Comparison of ENCODE assay signal across 11 cellular contexts in the genomic region with DNA sequence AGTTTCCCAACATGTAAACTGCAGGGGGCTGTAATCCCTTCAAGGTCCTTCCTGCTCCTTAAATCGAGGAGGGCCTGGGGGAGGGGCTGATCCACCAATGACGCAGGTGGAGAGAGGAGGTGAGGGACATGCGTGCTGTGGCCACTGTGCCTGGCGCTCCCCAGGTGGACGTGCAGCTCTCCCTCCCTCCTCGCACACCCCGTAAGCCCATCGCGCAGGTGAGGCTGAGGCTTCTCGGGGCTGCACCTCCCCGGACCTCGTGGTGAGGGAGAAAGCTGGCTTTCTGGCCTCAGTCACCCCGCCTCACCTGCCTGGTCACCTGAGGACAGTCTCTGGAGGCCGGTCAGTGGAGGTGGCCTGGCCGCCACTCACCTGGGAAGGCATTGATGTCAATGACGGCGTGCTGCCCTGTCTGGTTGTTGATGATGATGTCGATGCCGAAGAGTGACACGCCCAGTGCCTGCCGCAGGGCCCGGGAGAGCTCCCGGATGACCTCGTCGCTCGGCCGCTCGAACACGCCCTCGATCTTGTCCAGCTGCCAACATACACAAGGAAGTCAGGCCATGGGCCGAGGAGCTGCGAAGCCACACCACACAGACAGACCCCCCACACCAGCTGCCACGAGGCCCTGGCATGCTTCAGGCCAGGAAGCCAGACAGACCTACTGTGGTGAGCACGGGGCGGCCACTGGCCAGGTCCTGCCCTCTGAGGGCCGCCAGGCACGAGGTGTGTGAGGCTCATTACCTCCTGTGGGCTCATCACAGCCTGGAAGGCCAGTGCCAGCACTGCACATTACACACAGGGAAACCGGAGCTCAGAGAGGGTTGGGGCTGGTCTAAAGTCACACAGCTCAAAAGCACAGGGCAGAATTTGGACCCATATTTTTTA. TPM values are rescaled to one million over a fixed set of nuclear protein-coding genes. Genes with fewer than 3 reads are reported as not detected.
A peak's percentile ranks its signal among the peaks of the same experiment; 100 is the strongest.
DNase-seq lines count a peak whose midpoint lies in the region; ATAC-seq and TF ChIP-seq lines count a peak whose summit lies in the region.
"Had no signal": no experiment of that assay in that cellular context is flagged by ENCODE, and none has a peak within 500 bp of the region (broad histone marks: within the 10 kb centered on the region; RNA-seq: fewer than 3 reads in every experiment).

No MANE protein-coding gene starts in this region.

- H3K36me3 Mint-ChIP-seq in CD14-positive monocyte = peaks cover 79 to 98% of the 10 kb centered on the region in 2 donors

- ATAC-seq in PC-3 = peak; percentile 88
- ATAC-seq: stimulated activated effector memory CD8-positive, alpha-beta T cell treated with anti-CD3 and anti-CD28 coated beads, Interleukin-12 subunit alpha, Interleukin-12 subunit beta, amount 100 ng/mL, for 72 hours had no signal

- POLR2A ChIA-PET in PC-3 (lab: Charles Lee; ENCODE audit: unreplicated experiment) = no interaction called here

- H3K9me3 Mint-ChIP-seq in CD14-positive monocyte = no peaks in the 10 kb centered on the region
- H3K9me3 Mint-ChIP-seq: nephron; stimulated activated effector memory CD8-positive, alpha-beta T cell treated with anti-CD3 and anti-CD28 coated beads, Interleukin-12 subunit alpha, Interleukin-12 subunit beta, amount 100 ng/mL, for 72 hours had no signal

- peak overlapping the region; percentile 52 for H3K27ac ChIP-seq in PC-3 (ENCODE audit: low read length)

- peak overlapping the region in 2 of 7 donors; percentile 3 to 71 for H3K27ac Mint-ChIP-seq in CD14-positive monocyte
- H3K27ac Mint-ChIP-seq: nephron had no signal

- H3K4me2 ChIP-seq in PC-3 (ENCODE audit: low read length) = peak overlapping the region; percentile 52; the same call in 1 of the 2 replicates

- TF ChIP-seq CTCF in PC-3 (conservative IDR thresholded peaks at IDR 0.05; ENCODE audit: low read depth, low read length) (no peak), epithelial cell of esophagus (IDR thresholded peaks at IDR 0.05; ENCODE audit: insufficient read depth, low read depth, low read length, missing control alignments) (no peak), CD14-positive monocyte (IDR thresholded peaks at IDR 0.05) (no peak)

- intact Hi-C loops in PC-3 (cut with micrococcal nuclease) (no loop called here), CD14-positive monocyte (cut with micrococcal nuclease) (no loop called here)

- DNase-seq in COR-L47 (lab: John Stamatoyannopoulos, UW) (peak; percentile 59), PC-3 (peak; percentile 80), epithelial cell of esophagus (ENCODE audit: low read depth) (peak; percentile 75), myocyte (ENCODE audit: low read depth) (peak; percentile 93), CD14-positive monocyte (ENCODE audit: low spot score) (no peak), HAP-1 (ENCODE audit: low spot score in 2 of 2) (no peak), NCI-H1436 (lab: John Stamatoyannopoulos, UW) (no peak)
- no peak for DNase-seq in activated CD4-positive, alpha-beta T cell treated with anti-CD3 and anti-CD28 coated beads, Interleukin-2, amount 50 U/mL, for 4 hours
- DNase-seq: T-helper 9 cell had no signal

- BruUV-seq in PC-3 (replicated peaks; lab: Mats Ljungman, UMichigan) = no TSS peak

- H3K4me1 ChIP-seq in PC-3 (ENCODE audit: insufficient read depth, low read length) (peaks cover 10% of the 10 kb centered on the region), HAP-1 (no peaks in the 10 kb centered on the region)

- H3K9me2 ChIP-seq in PC-3 (replicated peaks; ENCODE audit: low read length) = no peaks in the 10 kb centered on the region

- no peaks in the 10 kb centered on the region for H3K79me2 ChIP-seq in PC-3 (ENCODE audit: low read length)

- no peaks in the 10 kb centered on the region for H3K9me3 ChIP-seq in PC-3 (ENCODE audit: low read length)
- H3K9me3 ChIP-seq in HAP-1 = no peaks in the 10 kb centered on the region

- no peak overlapping the region for H3K4me3 ChIP-seq in PC-3 (ENCODE audit: low read length)
- H3K4me3 ChIP-seq in epithelial cell of esophagus (ENCODE audit: low read length) = no peak overlapping the region
- H3K4me3 ChIP-seq in HAP-1 = no peak overlapping the region

- H3K36me3 ChIP-seq in PC-3 (ENCODE audit: low read depth, low read length) = no peaks in the 10 kb centered on the region
- H3K36me3 ChIP-seq in HAP-1 (replicated peaks) = peaks cover 3% of the 10 kb centered on the region; the same call in 1 of the 2 replicates

- no peaks in the 10 kb centered on the region for H3K4me1 Mint-ChIP-seq in CD14-positive monocyte
- H3K4me1 Mint-ChIP-seq: nephron; stimulated activated effector memory CD8-positive, alpha-beta T cell treated with anti-CD3 and anti-CD28 coated beads, Interleukin-12 subunit alpha, Interleukin-12 subunit beta, amount 100 ng/mL, for 72 hours had no signal

- no peaks in the 10 kb centered on the region for H3F3A ChIP-seq in PC-3 (ENCODE audit: low read length, unreplicated experiment)

- H3K9ac ChIP-seq in PC-3 (ENCODE audit: low read length) = no peak overlapping the region; the same call in 1 of the 2 replicates

- H3K27me3 ChIP-seq in PC-3 (ENCODE audit: low read length) = no peaks in the 10 kb centered on the region
- no peaks in the 10 kb centered on the region for H3K27me3 ChIP-seq in HAP-1 (ENCODE audit: low read depth)

- H4K20me1 ChIP-seq in PC-3 (ENCODE audit: low read length) = no peaks in the 10 kb centered on the region

- H3K27me3 Mint-ChIP-seq in CD14-positive monocyte (ENCODE audit: low read depth in 3 of 3) = peaks cover 0 to 1% (median 0%) of the 10 kb centered on the region in 3 donors

- H2AFZ ChIP-seq in PC-3 (ENCODE audit: low read length) = peak overlapping the region; percentile 42; the same call in 1 of the 2 replicates

- in situ Hi-C loops in HAP-1 (cut with MboI; ENCODE audit: low sequenced_read_pairs) = no loop called here

- CTCF ChIA-PET in PC-3 (lab: Charles Lee) = no interaction called here

- no peak overlapping the region for H3K4me3 Mint-ChIP-seq in CD14-positive monocyte
- H3K4me3 Mint-ChIP-seq: nephron; stimulated activated effector memory CD8-positive, alpha-beta T cell treated with anti-CD3 and anti-CD28 coated beads, Interleukin-12 subunit alpha, Interleukin-12 subunit beta, amount 100 ng/mL, for 72 hours had no signal

RNA-seq across cellular contexts. Expression of gene CHGA, which starts 23.3 kb away (rescaled TPM):
- not detected in 2 replicates for total RNA-seq in PC-3 (2014; rRNA removed)
- not detected in 2 replicates for total RNA-seq in myocyte
- polyA plus RNA-seq in myocyte (2012) = not detected
- polyA plus RNA-seq in CD14-positive monocyte = not detected

Comparison
In these comparisons a context has a peak if more than half of its experiments do, and no peak if none do; other contexts are left out.
1. DNase-seq: peak in COR-L47 (single experiment), PC-3 (single experiment), epithelial cell of esophagus (single experiment) and myocyte (single experiment); none in CD14-positive monocyte (single experiment), HAP-1 (0 of 2), activated CD4-positive, alpha-beta T cell treated with anti-CD3 and anti-CD28 coated beads, Interleukin-2, amount 50 U/mL, for 4 hours (0 of 2) and NCI-H1436 (single experiment).